In the genomic region with DNA sequence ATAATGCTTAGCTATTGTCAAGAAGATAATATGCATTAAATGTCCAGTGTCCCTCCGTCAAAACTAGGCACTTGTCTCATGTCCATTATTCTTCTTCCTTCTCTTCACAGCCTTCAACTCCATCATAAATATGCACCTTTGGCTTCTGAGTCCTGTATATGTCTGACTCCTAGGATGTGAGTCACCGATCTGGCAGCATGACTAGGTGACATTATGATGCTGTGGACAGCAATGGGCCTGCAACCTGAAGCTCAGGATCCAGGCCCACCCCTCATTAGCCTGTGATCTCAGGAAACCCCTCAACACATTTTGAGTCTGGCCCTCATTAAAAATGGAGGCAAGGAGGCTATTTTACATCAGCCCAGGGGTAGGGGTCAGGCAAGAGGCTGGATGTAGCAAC, we compare ENCODE assay signal across 23 cellular contexts.
A peak's percentile ranks its signal among the peaks of the same experiment; 100 is the strongest.
DNase-seq lines count a peak whose midpoint lies in the region; ATAC-seq and TF ChIP-seq lines count a peak whose summit lies in the region.
"Had no signal": no experiment of that assay in that cellular context is flagged by ENCODE, and none has a peak within 500 bp of the region (broad histone marks: within the 10 kb centered on the region; RNA-seq: fewer than 3 reads in every experiment).

No MANE protein-coding gene starts in this region.

- H3K9me3 Mint-ChIP-seq in immature natural killer cell: no peaks in the 10 kb centered on the region

- H3K4ac ChIP-seq in IMR-90 (ENCODE audit: low read depth, low read length) (no peak overlapping the region), mesenchymal stem cell (ENCODE audit: low read depth in 1 of 2, low read length in 2 of 2) (no peak overlapping the region)

- H3K18ac ChIP-seq in IMR-90 (ENCODE audit: low read depth, low read length): no peak overlapping the region
- H3K18ac ChIP-seq in mesenchymal stem cell (ENCODE audit: low read depth in 1 of 2, low read length in 2 of 2): no peak overlapping the region

- H3K27ac Mint-ChIP-seq in immature natural killer cell: no peak overlapping the region

- no peak overlapping the region for H3K4me3 ChIP-seq in IMR-90 (ENCODE audit: insufficient read depth, low read depth, low read length)
- no peak overlapping the region for H3K4me3 ChIP-seq in mesenchymal stem cell (ENCODE audit: insufficient read depth in 1 of 2, low read depth in 1 of 2, low read length in 2 of 2)
- H3K4me3 ChIP-seq: esophagus squamous epithelium, heart left ventricle, lower lobe of right lung, Peyer's patch, tibial nerve had no signal

- H2BK12ac ChIP-seq in mesenchymal stem cell (ENCODE audit: low read length in 2 of 2): no peak overlapping the region

- H3K4me3 Mint-ChIP-seq in immature natural killer cell: no peak overlapping the region

- H2BK20ac ChIP-seq in IMR-90 (ENCODE audit: low read depth, low read length): no peak overlapping the region

- H3K14ac ChIP-seq in IMR-90 (replicated peaks; ENCODE audit: low read depth, low read length): no peak overlapping the region
- H3K14ac ChIP-seq in mesenchymal stem cell (ENCODE audit: low read length in 2 of 2): no peak overlapping the region

- peaks cover 12% of the 10 kb centered on the region for H3K27me3 ChIP-seq in IMR-90 (ENCODE audit: control insufficient read depth, insufficient read depth, low read length)
- peaks cover 0 to under 1% of the 10 kb centered on the region in 2 experiments for H3K27me3 ChIP-seq in mesenchymal stem cell (ENCODE audit: control insufficient read depth in 1 of 2, insufficient read depth in 1 of 2, low read length in 2 of 2)
- H3K27me3 ChIP-seq: BE2C, esophagus squamous epithelium, heart left ventricle, Peyer's patch, tibial nerve had no signal

- in situ Hi-C loops in IMR-90 (cut with MboI; ENCODE audit: low sequenced_read_pairs): no loop called here

- peaks cover 6% of the 10 kb centered on the region for H3K9me1 ChIP-seq in IMR-90 (ENCODE audit: insufficient read depth, low read length)

- no peaks in the 10 kb centered on the region for H4K20me1 ChIP-seq in IMR-90 (ENCODE audit: insufficient read depth, low read length)

- H3K9me3 ChIP-seq in IMR-90 (ENCODE audit: control insufficient read depth, insufficient read depth, low read length) (no peaks in the 10 kb centered on the region), mesenchymal stem cell (ENCODE audit: control insufficient read depth, low read length) (no peaks in the 10 kb centered on the region)
- H3K9me3 ChIP-seq: BE2C, esophagus squamous epithelium, heart left ventricle, lower lobe of right lung, Peyer's patch, tibial nerve had no signal

- no peaks in the 10 kb centered on the region for H3K4me1 Mint-ChIP-seq in immature natural killer cell

- H4K91ac ChIP-seq in IMR-90 (ENCODE audit: insufficient read depth, low read depth, low read length): no peak overlapping the region
- H4K91ac ChIP-seq in mesenchymal stem cell (ENCODE audit: low read length): no peak overlapping the region

- H3K4me2 ChIP-seq in IMR-90 (ENCODE audit: low read depth, low read length): no peak overlapping the region
- H3K4me2 ChIP-seq in mesenchymal stem cell (ENCODE audit: low read length, poor library complexity, severe bottlenecking): no peak overlapping the region

- H3K9ac ChIP-seq in IMR-90 (ENCODE audit: low read depth, low read length): no peak overlapping the region
- H3K9ac ChIP-seq in mesenchymal stem cell (ENCODE audit: low read length): no peak overlapping the region

- intact Hi-C loops in IMR-90 (cut with micrococcal nuclease): no loop called here
- intact Hi-C loops in posterior cingulate gyrus (cut with DNase I): no loop called here

- H2AK9ac ChIP-seq in IMR-90 (replicated peaks; ENCODE audit: low read depth, low read length, poor library complexity): no peak overlapping the region

- no peaks in the 10 kb centered on the region for H3K36me3 Mint-ChIP-seq in immature natural killer cell

- H4K8ac ChIP-seq in IMR-90 (ENCODE audit: low read depth in 2 of 2, low read length in 2 of 2): 0 out of 4 replicates have a peak overlapping the region, but pooled peaks of 1 of the 2 experiments have one; percentile 36
- no peak overlapping the region for H4K8ac ChIP-seq in mesenchymal stem cell (ENCODE audit: low read length)

- H3K27me3 Mint-ChIP-seq in immature natural killer cell (ENCODE audit: low read depth in 3 of 3): peaks cover 3 to 6% (median 4%) of the 10 kb centered on the region in 3 donors

- H3K27ac ChIP-seq in IMR-90 (ENCODE audit: insufficient read depth, low read length) (no peak overlapping the region), mesenchymal stem cell (ENCODE audit: low read length, poor library complexity, severe bottlenecking) (peak overlapping the region; percentile 53)
- H3K27ac ChIP-seq: heart left ventricle, lower lobe of right lung, Peyer's patch had no signal

- H3K79me1 ChIP-seq in IMR-90 (ENCODE audit: low read depth in 1 of 2, low read length in 2 of 2): no peaks in the 10 kb centered on the region
- no peaks in the 10 kb centered on the region for H3K79me1 ChIP-seq in mesenchymal stem cell (replicated peaks; ENCODE audit: low read length, poor library complexity, severe bottlenecking)

- H2BK120ac ChIP-seq in IMR-90 (ENCODE audit: low read depth, low read length) (no peak overlapping the region), mesenchymal stem cell (ENCODE audit: low read depth, low read length) (no peak overlapping the region)

- CTCF ChIA-PET in IMR-90 (lab: Yijun Ruan, JAX): interaction anchor here (0.6 kb wide), 1 partner anchor 25 kb away, joined by 3 read pairs; no protein-coding TSS in a partner anchor

- ATAC-seq in IMR-90 (ENCODE audit: low read depth): peak; percentile 46; the same call in 1 of the 2 replicates
- no peak for ATAC-seq in HG03175 (IDR thresholded peaks at IDR 0.05; ENCODE audit: unreplicated experiment)
- ATAC-seq: lower lobe of right lung had no signal

- H3K36me3 ChIP-seq in IMR-90 (ENCODE audit: control insufficient read depth, insufficient read depth, low read length) (no peaks in the 10 kb centered on the region), mesenchymal stem cell (ENCODE audit: control insufficient read depth in 1 of 2, insufficient read depth in 2 of 2, low read depth in 1 of 2, low read length in 2 of 2) (no peaks in the 10 kb centered on the region)
- H3K36me3 ChIP-seq: BE2C, esophagus squamous epithelium, heart left ventricle, lower lobe of right lung, Peyer's patch, tibial nerve had no signal

- H3K4me1 ChIP-seq in IMR-90 (ENCODE audit: control insufficient read depth, insufficient read depth, low read length) (peaks cover 6% of the 10 kb centered on the region), mesenchymal stem cell (ENCODE audit: control insufficient read depth, insufficient read depth, low read depth, low read length) (peaks cover 6% of the 10 kb centered on the region)
- H3K4me1 ChIP-seq: BE2C, esophagus squamous epithelium, lower lobe of right lung, Peyer's patch, tibial nerve had no signal

- no peak overlapping the region for H4K5ac ChIP-seq in IMR-90 (ENCODE audit: low read depth, low read length)

- WGBS in IMR-90 (ENCODE audit: extremely low coverage in 2 of 2, insufficient read length in 1 of 2), 2 experiments: no CpG with 5 or more reads among the region's 2 CpGs
- WGBS in mesenchymal stem cell: 82% methylated on average over 2 of the region's 2 CpGs

- H3K23ac ChIP-seq in IMR-90 (ENCODE audit: low read depth, low read length): no peak overlapping the region
- H3K23ac ChIP-seq in mesenchymal stem cell (ENCODE audit: low read length in 2 of 2): no peak overlapping the region

- BruUV-seq in IMR-90 (replicated peaks; lab: Mats Ljungman, UMichigan): no TSS peak

- POLR2A ChIA-PET in IMR-90 (lab: Charles Lee; ENCODE audit: unreplicated experiment): no interaction called here

- dilution Hi-C loops in IMR-90 (cut with HindIII; ENCODE audit: low sequenced_read_pairs, unreplicated experiment): no loop called here

- TF ChIP-seq CTCF in IMR-90 (conservative IDR thresholded peaks at IDR 0.05; ENCODE audit: low read depth, low read length): no peak

- no peak overlapping the region for H2AK5ac ChIP-seq in IMR-90 (ENCODE audit: low read depth, low read length)
- H2AK5ac ChIP-seq in mesenchymal stem cell (ENCODE audit: low read length, severe bottlenecking): peak overlapping the region; percentile 53

- H2BK15ac ChIP-seq in IMR-90 (ENCODE audit: low read depth, low read length) (no peak overlapping the region; the same call in 2 of the 3 replicates), mesenchymal stem cell (ENCODE audit: low read depth, poor library complexity, severe bottlenecking) (no peak overlapping the region)

- no peak for TF ChIP-seq POLR2A in IMR-90 (IDR thresholded peaks at IDR 0.05; ENCODE audit: low read depth, low read length)

- H2AFZ ChIP-seq in IMR-90 (replicated peaks; ENCODE audit: low read length, poor library complexity) (no peak overlapping the region), mesenchymal stem cell (ENCODE audit: low read depth, low read length) (no peak overlapping the region)

- no peak overlapping the region for H3K56ac ChIP-seq in IMR-90 (ENCODE audit: extremely low read depth, insufficient read depth, low read length)

- TF ChIP-seq RAD21 in IMR-90 (IDR thresholded peaks at IDR 0.05; ENCODE audit: low read length): no peak

- H2BK5ac ChIP-seq in IMR-90 (ENCODE audit: low read depth, low read length, poor library complexity, severe bottlenecking) (no peak overlapping the region), mesenchymal stem cell (ENCODE audit: low read depth, low read length, poor library complexity, severe bottlenecking) (no peak overlapping the region)

- DNase-seq in Daoy (ENCODE audit: low read depth) (peak; percentile 45), IMR-90 (peak; percentile 61), astrocyte of the hippocampus (ENCODE audit: low read depth, low spot score) (peak; percentile 45), mesenchymal stem cell (no peak), immature natural killer cell (no peak), posterior cingulate gyrus (no peak)
- DNase-seq: activated T-cell treated with anti-CD3 and anti-CD28 coated beads for 4 hours; BE2C; Calu3; cerebellar nuclear complex; effector CD4-positive, alpha-beta T cell; esophagus squamous epithelium; GDM1; heart left ventricle; lower lobe of right lung; NCI-H1436; NCI-H2171 treated with DMSO at 0.1 percent for 48 hours; Peyer's patch; right cardiac atrium; stimulated activated CD4-positive, alpha-beta T cell treated with anti-CD3 and anti-CD28 coated beads, Interleukin-15, amount 100 ng/mL, for 24 hours; T-helper 1 cell had no signal

TF ChIP-seq in IMR-90, 13 proteins besides CTCF, POLR2A, EP300 and RAD21 (continues in another document):
- peak; percentile 72 for TF ChIP-seq FOS (IDR thresholded peaks at IDR 0.05; ENCODE audit: low read depth, low read length)
- TF ChIP-seq, protein P1, sequence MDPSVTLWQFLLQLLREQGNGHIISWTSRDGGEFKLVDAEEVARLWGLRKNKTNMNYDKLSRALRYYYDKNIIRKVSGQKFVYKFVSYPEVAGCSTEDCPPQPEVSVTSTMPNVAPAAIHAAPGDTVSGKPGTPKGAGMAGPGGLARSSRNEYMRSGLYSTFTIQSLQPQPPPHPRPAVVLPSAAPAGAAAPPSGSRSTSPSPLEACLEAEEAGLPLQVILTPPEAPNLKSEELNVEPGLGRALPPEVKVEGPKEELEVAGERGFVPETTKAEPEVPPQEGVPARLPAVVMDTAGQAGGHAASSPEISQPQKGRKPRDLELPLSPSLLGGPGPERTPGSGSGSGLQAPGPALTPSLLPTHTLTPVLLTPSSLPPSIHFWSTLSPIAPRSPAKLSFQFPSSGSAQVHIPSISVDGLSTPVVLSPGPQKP (IDR thresholded peaks at IDR 0.05; ENCODE audit: borderline replicate concordance, low read depth, low read length): no peak

Comparison
In these comparisons a context has a peak if more than half of its experiments do, and no peak if none do; other contexts are left out.
1. DNase-seq: peak in Daoy (single experiment), IMR-90 (single experiment) and astrocyte of the hippocampus (single experiment); none in mesenchymal stem cell (single experiment), immature natural killer cell (0 of 3) and posterior cingulate gyrus (0 of 10).